9 cellular contexts compared by ENCODE assay signal in genomic region chr2:237715459-237715947, GRCh38.
DNase-seq lines count a peak whose midpoint lies in the region; ATAC-seq and TF ChIP-seq lines count a peak whose summit lies in the region.
"Had no signal": no experiment of that assay in that cellular context is flagged by ENCODE, and none has a peak within 500 bp of the region (broad histone marks: within the 10 kb centered on the region; RNA-seq: fewer than 3 reads in every experiment).

No MANE protein-coding gene starts in this region.

- peaks cover 38% of the 10 kb centered on the region for H3K4me1 Mint-ChIP-seq in activated CD4-positive, alpha-beta T cell treated with anti-CD3 and anti-CD28 coated beads, Interleukin-2, amount 10 ng/mL, durations not matched to agents 24 days and 14 days
- H3K4me1 Mint-ChIP-seq in mesothelial cell of epicardium: peaks cover 63% of the 10 kb centered on the region
- H3K4me1 Mint-ChIP-seq in activated naive CD4-positive, alpha-beta T cell treated with anti-CD3 and anti-CD28 coated beads, Interleukin-2, amount 10 ng/mL, durations not matched to agents 7 days and 5 days: peaks cover 33% of the 10 kb centered on the region

- peaks cover 44% of the 10 kb centered on the region for H3K36me3 Mint-ChIP-seq in activated CD4-positive, alpha-beta T cell treated with anti-CD3 and anti-CD28 coated beads, Interleukin-2, amount 10 ng/mL, durations not matched to agents 24 days and 14 days (ENCODE audit: low read depth)
- H3K36me3 Mint-ChIP-seq in mesothelial cell of epicardium: peaks cover 5% of the 10 kb centered on the region
- H3K36me3 Mint-ChIP-seq in activated naive CD4-positive, alpha-beta T cell treated with anti-CD3 and anti-CD28 coated beads, Interleukin-2, amount 10 ng/mL, durations not matched to agents 7 days and 5 days: peaks cover 32% of the 10 kb centered on the region

- no peaks in the 10 kb centered on the region for H3K27me3 ChIP-seq in transverse colon

- no peak for DNase-seq in activated CD4-positive, alpha-beta T cell treated with anti-CD3 and anti-CD28 coated beads, Interleukin-2, amount 10 ng/mL, durations not matched to agents 24 days and 14 days
- no peak for DNase-seq in activated CD4-positive, alpha-beta T cell treated with anti-CD3 and anti-CD28 coated beads, Interleukin-2, amount 50 U/mL, for 48 hours
- peak; percentile 81 for DNase-seq in dermis blood vessel endothelial cell
- DNase-seq in mesothelial cell of epicardium (ENCODE audit: low spot score in 2 of 2, unreplicated experiment in 2 of 2): no peak
- peak; percentile 70 for DNase-seq in transverse colon
- no peak for DNase-seq in activated naive CD4-positive, alpha-beta T cell treated with anti-CD3 and anti-CD28 coated beads, Interleukin-2, amount 10 ng/mL, durations not matched to agents 7 days and 5 days
- DNase-seq in HK-2 (ENCODE audit: unreplicated experiment): no peak
- DNase-seq: activated CD4-positive, alpha-beta T cell treated with anti-CD3 and anti-CD28 coated beads, Interleukin-2, amount 50 U/mL, for 1 hour had no signal

- no peak overlapping the region for H3K4me3 Mint-ChIP-seq in activated CD4-positive, alpha-beta T cell treated with anti-CD3 and anti-CD28 coated beads, Interleukin-2, amount 10 ng/mL, durations not matched to agents 24 days and 14 days
- peak overlapping the region; percentile 32 for H3K4me3 Mint-ChIP-seq in mesothelial cell of epicardium
- H3K4me3 Mint-ChIP-seq in activated naive CD4-positive, alpha-beta T cell treated with anti-CD3 and anti-CD28 coated beads, Interleukin-2, amount 10 ng/mL, durations not matched to agents 7 days and 5 days: no peak overlapping the region

- no peaks in the 10 kb centered on the region for H3K9me3 Mint-ChIP-seq in activated CD4-positive, alpha-beta T cell treated with anti-CD3 and anti-CD28 coated beads, Interleukin-2, amount 10 ng/mL, durations not matched to agents 24 days and 14 days
- H3K9me3 Mint-ChIP-seq in mesothelial cell of epicardium: no peaks in the 10 kb centered on the region
- no peaks in the 10 kb centered on the region for H3K9me3 Mint-ChIP-seq in activated naive CD4-positive, alpha-beta T cell treated with anti-CD3 and anti-CD28 coated beads, Interleukin-2, amount 10 ng/mL, durations not matched to agents 7 days and 5 days

- peaks cover 13 to 39% (median 30%) of the 10 kb centered on the region in 4 donors for H3K4me1 ChIP-seq in transverse colon

- H3K27ac ChIP-seq in transverse colon: peak overlapping the region; percentile 79 to 92 (median 88)

- peaks cover 0 to 14% (median 0%) of the 10 kb centered on the region in 4 donors for H3K36me3 ChIP-seq in transverse colon

- no peaks in the 10 kb centered on the region for H3K27me3 Mint-ChIP-seq in activated CD4-positive, alpha-beta T cell treated with anti-CD3 and anti-CD28 coated beads, Interleukin-2, amount 10 ng/mL, durations not matched to agents 24 days and 14 days
- no peaks in the 10 kb centered on the region for H3K27me3 Mint-ChIP-seq in mesothelial cell of epicardium (ENCODE audit: low read depth)
- no peaks in the 10 kb centered on the region for H3K27me3 Mint-ChIP-seq in activated naive CD4-positive, alpha-beta T cell treated with anti-CD3 and anti-CD28 coated beads, Interleukin-2, amount 10 ng/mL, durations not matched to agents 7 days and 5 days

- 15 to 47% methylated on average over 2 to 13 of the region's 13 CpGs for WGBS in transverse colon (ENCODE audit: low coverage in 1 of 2), 2 donors

- TF ChIP-seq CTCF in mesothelial cell of epicardium (IDR thresholded peaks at IDR 0.05; ENCODE audit: unreplicated experiment): no peak
- peak in 1 of 5 experiments; percentile 29 for TF ChIP-seq CTCF in transverse colon (IDR thresholded peaks at IDR 0.05)

- no peaks in the 10 kb centered on the region for H3K9me3 ChIP-seq in transverse colon

- CTCF ChIA-PET in activated naive CD4-positive, alpha-beta T cell treated with anti-CD3 and anti-CD28 coated beads, Interleukin-2, amount 10 ng/mL, durations not matched to agents 7 days and 5 days (lab: Charles Lee): interaction anchor here (1.1 to 1.2 kb wide), 2 partner anchors 28 to 42 kb away, joined by 3 to 5 read pairs; no protein-coding TSS in a partner anchor

- peak overlapping the region in 2 of 4 donors; percentile 6 to 20 for H3K4me3 ChIP-seq in transverse colon

- no peak for ATAC-seq in HG02623 (IDR thresholded peaks at IDR 0.05; ENCODE audit: unreplicated experiment)

- in situ Hi-C loops in transverse colon (cut with MboI; ENCODE audit: low pct_ligation_motif_present in 1 of 4, low pct_unique_long_range_greater_than_20kb in 1 of 4, low sequenced_read_pairs in 3 of 4): no loop called here

- no peak for TF ChIP-seq POLR2A in transverse colon (IDR thresholded peaks at IDR 0.05)

- intact Hi-C loops in activated CD4-positive, alpha-beta T cell treated with anti-CD3 and anti-CD28 coated beads, Interleukin-2, amount 10 ng/mL, durations not matched to agents 24 days and 14 days (cut with micrococcal nuclease): no loop called here
- intact Hi-C loops in transverse colon (cut with DNase I; ENCODE audit: low total_unique reads): no loop called here

- no peak for TF ChIP-seq EP300 in transverse colon (IDR thresholded peaks at IDR 0.05; ENCODE audit: low read depth)

- H3K27ac Mint-ChIP-seq in activated CD4-positive, alpha-beta T cell treated with anti-CD3 and anti-CD28 coated beads, Interleukin-2, amount 10 ng/mL, durations not matched to agents 24 days and 14 days: peak overlapping the region; percentile 1
- peak overlapping the region; percentile 89 for H3K27ac Mint-ChIP-seq in mesothelial cell of epicardium
- H3K27ac Mint-ChIP-seq in activated naive CD4-positive, alpha-beta T cell treated with anti-CD3 and anti-CD28 coated beads, Interleukin-2, amount 10 ng/mL, durations not matched to agents 7 days and 5 days: no peak overlapping the region

Comparison
In these comparisons a context has a peak if more than half of its experiments do, and no peak if none do; other contexts are left out.
1. DNase-seq: peak in dermis blood vessel endothelial cell (single experiment) and transverse colon (single experiment); none in activated CD4-positive, alpha-beta T cell treated with anti-CD3 and anti-CD28 coated beads, Interleukin-2, amount 10 ng/mL, durations not matched to agents 24 days and 14 days (single experiment), activated CD4-positive, alpha-beta T cell treated with anti-CD3 and anti-CD28 coated beads, Interleukin-2, amount 50 U/mL, for 48 hours (0 of 2), mesothelial cell of epicardium (0 of 2), activated naive CD4-positive, alpha-beta T cell treated with anti-CD3 and anti-CD28 coated beads, Interleukin-2, amount 10 ng/mL, durations not matched to agents 7 days and 5 days (single experiment) and HK-2 (single experiment).